ENCODE assay signal across 27 cellular contexts in genomic region chr17:71505981-71506380, GRCh38.
"Had no signal": no experiment of that assay in that cellular context is flagged by ENCODE, and none has a peak within 500 bp of the region (broad histone marks: within the 10 kb centered on the region; RNA-seq: fewer than 3 reads in every experiment).

No MANE protein-coding gene starts in this region.

- H3K4me1 Mint-ChIP-seq: memory B cell; naive thymus-derived CD4-positive, alpha-beta T cell had no signal

- H3K9me3 Mint-ChIP-seq: endodermal cell had no signal

- H3K27me3 Mint-ChIP-seq: dendritic cell treated with granulocyte-macrophage colony-stimulating factor and Interleukin-4, amounts not matched to agents 40 ng/mL and 50 ng/mL, for 4 days; effector memory CD8-positive, alpha-beta T cell; memory B cell had no signal

- H3K27me3 ChIP-seq: colonic mucosa, esophagus squamous epithelium, gastrocnemius medialis, left lung had no signal

- H3K4me3 Mint-ChIP-seq: dendritic cell treated with granulocyte-macrophage colony-stimulating factor and Interleukin-4, amounts not matched to agents 40 ng/mL and 50 ng/mL, for 4 days; effector memory CD8-positive, alpha-beta T cell; endodermal cell; memory B cell; naive thymus-derived CD4-positive, alpha-beta T cell had no signal

- H3K9me3 ChIP-seq: colonic mucosa, esophagus squamous epithelium, gastrocnemius medialis, heart right ventricle, lower lobe of right lung had no signal

- ATAC-seq: effector memory CD8-positive, alpha-beta T cell; esophagus mucosa; gastrocnemius medialis; heart right ventricle; left cardiac atrium; left lung; left ventricle myocardium superior; lower lobe of right lung; naive thymus-derived CD4-positive, alpha-beta T cell had no signal

- DNase-seq: colonic mucosa; cortex of kidney; effector CD8-positive, alpha-beta T cell; effector memory CD8-positive, alpha-beta T cell; endodermal cell; erythroblast; esophagus squamous epithelium; foreskin fibroblast; foreskin melanocyte; gastrocnemius medialis; glutamatergic neuron; head of caudate nucleus; heart right ventricle; hippocampal formation; left cardiac atrium; left lung; left ventricle myocardium superior; lower lobe of right lung; midbrain; naive thymus-derived CD4-positive, alpha-beta T cell had no signal

- H3K27ac ChIP-seq: colonic mucosa, epithelial cell of prostate, esophagus squamous epithelium, gastrocnemius medialis, heart right ventricle, left lung, lower lobe of right lung had no signal

- H3K4me3 ChIP-seq: colonic mucosa, esophagus squamous epithelium, gastrocnemius medialis, heart right ventricle, left lung, lower lobe of right lung had no signal

- FAIRE-seq: endometrium, islet of Langerhans, keratinocyte had no signal

- H3K27ac Mint-ChIP-seq: dendritic cell treated with granulocyte-macrophage colony-stimulating factor and Interleukin-4, amounts not matched to agents 40 ng/mL and 50 ng/mL, for 4 days; effector memory CD8-positive, alpha-beta T cell; endodermal cell; memory B cell; naive thymus-derived CD4-positive, alpha-beta T cell had no signal

- H3K4me1 ChIP-seq: colonic mucosa, gastrocnemius medialis, heart right ventricle, left lung, lower lobe of right lung had no signal

- H3K36me3 ChIP-seq: colonic mucosa, esophagus squamous epithelium, gastrocnemius medialis, heart right ventricle, left lung, lower lobe of right lung had no signal

- H3K36me3 Mint-ChIP-seq: memory B cell; naive thymus-derived CD4-positive, alpha-beta T cell had no signal
